In the genomic region with DNA sequence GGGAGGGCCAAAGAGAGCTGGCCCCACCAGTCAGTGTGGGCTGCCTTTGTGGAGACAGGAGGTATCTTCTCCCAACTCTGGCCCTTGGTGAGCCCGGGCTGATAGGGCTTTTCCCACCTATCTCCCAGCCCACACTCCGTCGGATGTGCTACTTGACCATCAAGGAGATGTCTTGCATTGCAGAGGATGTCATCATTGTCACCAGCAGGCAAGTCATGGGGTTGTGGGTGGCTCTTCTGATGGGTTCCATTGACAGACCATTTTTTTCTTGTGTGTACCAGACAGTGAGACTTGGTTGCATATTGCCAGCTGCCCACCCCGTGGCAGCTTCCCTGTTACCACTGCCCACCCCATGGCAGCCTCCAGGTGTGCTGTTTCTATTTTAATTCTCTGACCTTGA, we compare ENCODE assay signal across 15 cellular contexts.
"Had no signal": no experiment of that assay in that cellular context is flagged by ENCODE, and none has a peak within 500 bp of the region (broad histone marks: within the 10 kb centered on the region; RNA-seq: fewer than 3 reads in every experiment).

No MANE protein-coding gene starts in this region.

- H3K9me3 Mint-ChIP-seq: naive thymus-derived CD8-positive, alpha-beta T cell; T-cell had no signal

- H3K27me3 Mint-ChIP-seq: naive thymus-derived CD8-positive, alpha-beta T cell; progenitor cell of endocrine pancreas; T-cell had no signal

- H3K27me3 ChIP-seq: esophagus muscularis mucosa, upper lobe of left lung had no signal

- H3K4me2 ChIP-seq: SK-N-SH had no signal

- H3K4me3 ChIP-seq: esophagus muscularis mucosa, left ventricle myocardium inferior, skin epidermis, upper lobe of left lung had no signal

- H3K9ac ChIP-seq: SK-N-SH had no signal

- ATAC-seq: naive thymus-derived CD8-positive, alpha-beta T cell; right cardiac atrium; T-cell had no signal

- H3K9me3 ChIP-seq: esophagus muscularis mucosa, left ventricle myocardium inferior, SK-N-SH, upper lobe of left lung had no signal

- H3K27ac ChIP-seq: esophagus muscularis mucosa, left ventricle myocardium inferior, upper lobe of left lung had no signal

- H3K27ac Mint-ChIP-seq: progenitor cell of endocrine pancreas, T-cell had no signal

- DNase-seq: activated CD4-positive, CD25-positive, alpha-beta regulatory T cell treated with anti-CD3 and anti-CD28 coated beads, Interleukin-2, amount 50 U/mL, for 72 hours; hippocampal formation; left ventricle myocardium inferior; naive thymus-derived CD8-positive, alpha-beta T cell; nucleus accumbens; right cardiac atrium; SK-N-SH; stimulated activated CD4-positive, alpha-beta T cell treated with anti-CD3 and anti-CD28 coated beads, Interleukin-4, amount 100 ng/mL, for 24 hours; stimulated activated naive CD4-positive, alpha-beta T cell; T-cell; T-helper 9 cell; upper lobe of left lung had no signal
